27 cellular contexts compared by ENCODE assay signal in genomic region chr5:123720339-123720738, GRCh38.
DNase-seq lines count a peak whose midpoint lies in the region; ATAC-seq, FAIRE-seq and TF ChIP-seq lines count a peak whose summit lies in the region.
"Had no signal": no experiment of that assay in that cellular context is flagged by ENCODE, and none has a peak within 500 bp of the region (broad histone marks: within the 10 kb centered on the region; RNA-seq: fewer than 3 reads in every experiment).

No MANE protein-coding gene starts in this region.

- no peak for TF ChIP-seq RAD21 in K562 (CRISPR knock-in tag; conservative IDR thresholded peaks at IDR 0.05 in 1 of 2, IDR thresholded peaks at IDR 0.05 in 1 of 2)

- peaks cover 49% of the 10 kb centered on the region for H3K4me1 Mint-ChIP-seq in HFFc6 (ENCODE audit: low read depth)
- H3K4me1 Mint-ChIP-seq in activated T-cell treated with anti-CD3 and anti-CD28 coated beads, Interleukin-2, amount 50 U/mL, for 72 hours (ENCODE audit: low read depth) = no peaks in the 10 kb centered on the region
- no peaks in the 10 kb centered on the region for H3K4me1 Mint-ChIP-seq in activated CD8-positive, alpha-beta T cell treated with anti-CD3 and anti-CD28 coated beads for 36 hours (ENCODE audit: low read depth)
- H3K4me1 Mint-ChIP-seq: CD14-positive monocyte; CD4-positive, alpha-beta memory T cell; CD4-positive, CD25-positive, alpha-beta regulatory T cell; CD8-positive, alpha-beta memory T cell had no signal

- H3K4me2 ChIP-seq in PC-3 (ENCODE audit: low read length) (0 out of 2 replicates have a peak overlapping the region, but pooled peaks have one; percentile 23), K562 (ENCODE audit: insufficient read depth, low read length) (no peak overlapping the region)
- H3K4me2 ChIP-seq: BLaER1 had no signal

- H3K9me1 ChIP-seq in K562 (ENCODE audit: control insufficient read depth, insufficient read depth, low read length) = no peaks in the 10 kb centered on the region

- H2AFZ ChIP-seq in PC-3 (ENCODE audit: low read length) = no peak overlapping the region
- no peak overlapping the region for H2AFZ ChIP-seq in K562 (ENCODE audit: low read depth, low read length)

- no peak overlapping the region for H3K4me3 Mint-ChIP-seq in HFFc6
- H3K4me3 Mint-ChIP-seq in activated T-cell treated with anti-CD3 and anti-CD28 coated beads, Interleukin-2, amount 50 U/mL, for 72 hours = no peak overlapping the region
- H3K4me3 Mint-ChIP-seq in activated CD8-positive, alpha-beta T cell treated with anti-CD3 and anti-CD28 coated beads for 36 hours = no peak overlapping the region
- H3K4me3 Mint-ChIP-seq: CD14-positive monocyte; CD4-positive, alpha-beta memory T cell; CD4-positive, CD25-positive, alpha-beta regulatory T cell; CD8-positive, alpha-beta memory T cell had no signal

- H3K4me3 ChIP-seq in PC-3 (ENCODE audit: low read length) (no peak overlapping the region), K562 (no peak overlapping the region)
- H3K4me3 ChIP-seq: BLaER1, GM12878 had no signal

- peaks cover 4% of the 10 kb centered on the region; the same call in 1 of the 2 replicates for H3K9me3 Mint-ChIP-seq in HFFc6
- no peaks in the 10 kb centered on the region for H3K9me3 Mint-ChIP-seq in activated T-cell treated with anti-CD3 and anti-CD28 coated beads, Interleukin-2, amount 50 U/mL, for 72 hours
- peaks cover 4% of the 10 kb centered on the region for H3K9me3 Mint-ChIP-seq in activated CD8-positive, alpha-beta T cell treated with anti-CD3 and anti-CD28 coated beads for 36 hours

- DNase-seq in HFFc6 (no peak), PC-3 (no peak), K562 (ENCODE audit: extremely low read depth in 1 of 4, low spot score in 3 of 4) (no peak), activated T-cell treated with anti-CD3 and anti-CD28 coated beads for 4 hours (no peak)
- DNase-seq in activated T-cell treated with anti-CD3 and anti-CD28 coated beads, Interleukin-2, amount 50 U/mL, for 72 hours = no peak
- no peak for DNase-seq in stimulated activated naive CD4-positive, alpha-beta T cell (lab: John Stamatoyannopoulos, UW)
- DNase-seq in activated CD8-positive, alpha-beta T cell treated with anti-CD3 and anti-CD28 coated beads for 36 hours = no peak
- DNase-seq: 8988T; ACHN; BE2C; C1 segment of cervical spinal cord; CD4-positive, alpha-beta memory T cell; CD4-positive, CD25-positive, alpha-beta regulatory T cell; CD8-positive, alpha-beta memory T cell; COR-L47; DMS 273 treated with DMSO at 0.1 percent for 48 hours; DMS153; DMS53; DMS79; DND-41; GDM1 had no signal

- no peak for FAIRE-seq in K562 (lab: Jason Lieb, UNC)
- FAIRE-seq: A204.1, GM12878, GM12892, GM18507 had no signal

- POLR2A ChIA-PET in PC-3 (lab: Charles Lee; ENCODE audit: unreplicated experiment) = no interaction called here
- POLR2A ChIA-PET in K562 (lab: Yijun Ruan, JAX) = no interaction called here
- POLR2A ChIA-PET in activated CD8-positive, alpha-beta T cell treated with anti-CD3 and anti-CD28 coated beads for 36 hours (lab: Charles Lee) = no interaction called here

- TF ChIP-seq POLR2A in K562 (conservative IDR thresholded peaks at IDR 0.05) = no peak

- no peaks in the 10 kb centered on the region for H3K9me2 ChIP-seq in PC-3 (replicated peaks; ENCODE audit: low read length)

- CTCF ChIA-PET in PC-3 (lab: Charles Lee) = no interaction called here
- CTCF ChIA-PET in K562 (lab: Yijun Ruan, JAX; ENCODE audit: low intra/inter-chr PET ratio) = no interaction called here
- CTCF ChIA-PET in activated CD8-positive, alpha-beta T cell treated with anti-CD3 and anti-CD28 coated beads for 36 hours (lab: Charles Lee) = no interaction called here

- no peaks in the 10 kb centered on the region for H4K20me1 ChIP-seq in PC-3 (ENCODE audit: low read length)
- H4K20me1 ChIP-seq in K562 (replicated peaks; ENCODE audit: control insufficient read depth, insufficient read depth, low read length) = no peaks in the 10 kb centered on the region
- H4K20me1 ChIP-seq: BLaER1 had no signal

- H3K27ac Mint-ChIP-seq in HFFc6 = peak overlapping the region; percentile 24; the same call in 1 of the 2 replicates
- H3K27ac Mint-ChIP-seq in activated T-cell treated with anti-CD3 and anti-CD28 coated beads, Interleukin-2, amount 50 U/mL, for 72 hours = no peak overlapping the region
- no peak overlapping the region for H3K27ac Mint-ChIP-seq in activated CD8-positive, alpha-beta T cell treated with anti-CD3 and anti-CD28 coated beads for 36 hours
- H3K27ac Mint-ChIP-seq: CD14-positive monocyte; CD4-positive, alpha-beta memory T cell; CD4-positive, CD25-positive, alpha-beta regulatory T cell; CD8-positive, alpha-beta memory T cell had no signal

- no peaks in the 10 kb centered on the region for H3K27me3 ChIP-seq in PC-3 (ENCODE audit: low read length)
- no peaks in the 10 kb centered on the region for H3K27me3 ChIP-seq in K562 (ENCODE audit: control insufficient read depth in 2 of 2, insufficient read depth in 2 of 2, low read length in 2 of 2)
- H3K27me3 ChIP-seq: BE2C, BLaER1 had no signal

- no peaks in the 10 kb centered on the region for H3K9me3 ChIP-seq in PC-3 (ENCODE audit: low read length)
- no peaks in the 10 kb centered on the region for H3K9me3 ChIP-seq in K562 (replicated peaks; ENCODE audit: control insufficient read depth, insufficient read depth, low read depth, low read length)
- H3K9me3 ChIP-seq: BE2C, BLaER1 had no signal

- H3K4me1 ChIP-seq in PC-3 (ENCODE audit: insufficient read depth, low read length) (peaks cover 29% of the 10 kb centered on the region), K562 (replicated peaks in 1 of 2; ENCODE audit: control insufficient read depth in 2 of 2, insufficient read depth in 2 of 2, low read length in 2 of 2) (no peaks in the 10 kb centered on the region)
- H3K4me1 ChIP-seq: BE2C had no signal

- in situ Hi-C loops in K562 (cut with MboI) = no loop called here

- H3K9ac ChIP-seq in PC-3 (ENCODE audit: low read length) (no peak overlapping the region), K562 (ENCODE audit: insufficient read depth in 1 of 2, low read depth in 2 of 2, low read length in 2 of 2) (no peak overlapping the region)
- H3K9ac ChIP-seq: BLaER1 had no signal

- no peak for TF ChIP-seq EP300 in K562 (IDR thresholded peaks at IDR 0.05; ENCODE audit: low read length)

- H3K79me2 ChIP-seq in PC-3 (ENCODE audit: low read length) = no peaks in the 10 kb centered on the region
- no peaks in the 10 kb centered on the region for H3K79me2 ChIP-seq in K562 (ENCODE audit: control insufficient read depth, insufficient read depth, low read length)

- no peak for ATAC-seq in PC-3
- ATAC-seq in K562 = no peak
- ATAC-seq in activated T-cell treated with anti-CD3 and anti-CD28 coated beads, Interleukin-2, amount 50 U/mL, for 72 hours (replicated peaks in 1 of 2) = no peak
- ATAC-seq in activated CD8-positive, alpha-beta T cell treated with anti-CD3 and anti-CD28 coated beads for 36 hours = no peak
- ATAC-seq: GM12878 had no signal

- H3K27me3 Mint-ChIP-seq in HFFc6 (ENCODE audit: insufficient read depth) = no peaks in the 10 kb centered on the region
- no peaks in the 10 kb centered on the region for H3K27me3 Mint-ChIP-seq in activated T-cell treated with anti-CD3 and anti-CD28 coated beads, Interleukin-2, amount 50 U/mL, for 72 hours (ENCODE audit: low read depth)
- H3K27me3 Mint-ChIP-seq in activated CD8-positive, alpha-beta T cell treated with anti-CD3 and anti-CD28 coated beads for 36 hours = no peaks in the 10 kb centered on the region
- H3K27me3 Mint-ChIP-seq: CD4-positive, alpha-beta memory T cell; CD4-positive, CD25-positive, alpha-beta regulatory T cell; CD8-positive, alpha-beta memory T cell had no signal

- H3K27ac ChIP-seq in PC-3 (ENCODE audit: low read length) (peak overlapping the region; percentile 23), K562 (ENCODE audit: extremely low read depth, low read depth, low read length) (no peak overlapping the region)
- H3K27ac ChIP-seq: BLaER1 had no signal

- peaks cover 8% of the 10 kb centered on the region; the same call in 1 of the 2 replicates for H3K36me3 Mint-ChIP-seq in HFFc6 (ENCODE audit: low read depth)
- H3K36me3 Mint-ChIP-seq in activated T-cell treated with anti-CD3 and anti-CD28 coated beads, Interleukin-2, amount 50 U/mL, for 72 hours (ENCODE audit: insufficient read depth in 2 of 2) = no peaks in the 10 kb centered on the region
- no peaks in the 10 kb centered on the region for H3K36me3 Mint-ChIP-seq in activated CD8-positive, alpha-beta T cell treated with anti-CD3 and anti-CD28 coated beads for 36 hours (ENCODE audit: low read depth)
- H3K36me3 Mint-ChIP-seq: CD14-positive monocyte; CD4-positive, alpha-beta memory T cell; CD4-positive, CD25-positive, alpha-beta regulatory T cell; CD8-positive, alpha-beta memory T cell had no signal

- intact Hi-C loops in PC-3 (cut with micrococcal nuclease) (no loop called here), K562 (cut with micrococcal nuclease) (no loop called here)
- intact Hi-C loops in activated CD8-positive, alpha-beta T cell treated with anti-CD3 and anti-CD28 coated beads for 36 hours (cut with micrococcal nuclease) = no loop called here

- H3F3A ChIP-seq in PC-3 (ENCODE audit: low read length, unreplicated experiment) = no peaks in the 10 kb centered on the region

- no peaks in the 10 kb centered on the region for H3K36me3 ChIP-seq in PC-3 (ENCODE audit: low read depth, low read length)
- no peaks in the 10 kb centered on the region for H3K36me3 ChIP-seq in K562 (ENCODE audit: control insufficient read depth, insufficient read depth, low read length)
- H3K36me3 ChIP-seq: BE2C, BLaER1 had no signal

- BruUV-seq in PC-3 (replicated peaks; lab: Mats Ljungman, UMichigan) (no TSS peak), K562 (replicated peaks; lab: Mats Ljungman, UMichigan) (no TSS peak)

- no peak for TF ChIP-seq CTCF in HFFc6 (IDR thresholded peaks at IDR 0.05)
- TF ChIP-seq CTCF in PC-3 (conservative IDR thresholded peaks at IDR 0.05; ENCODE audit: low read depth, low read length) = no peak
- no peak for TF ChIP-seq CTCF in K562 (IDR thresholded peaks at IDR 0.05 in 2 of 3, conservative IDR thresholded peaks at IDR 0.05 in 1 of 3; ENCODE audit: insufficient read depth in 2 of 3, low read depth in 1 of 3, low read length in 3 of 3)
- TF ChIP-seq CTCF in activated CD8-positive, alpha-beta T cell treated with anti-CD3 and anti-CD28 coated beads for 36 hours (IDR thresholded peaks at IDR 0.05) = no peak

TF ChIP-seq in K562, 482 proteins besides CTCF, POLR2A, EP300 and RAD21:
- TF ChIP-seq ZFP30 (CRISPR knock-in tag; IDR thresholded peaks at IDR 0.05; ENCODE audit: borderline replicate concordance) (no peak), JUNB (CRISPR knock-in tag; conservative IDR thresholded peaks at IDR 0.05) (no peak), ZNF184 (CRISPR knock-in tag; IDR thresholded peaks at IDR 0.05) (peak; percentile 68; the same call in 1 of the 2 replicates), DIDO1 (tag; IDR thresholded peaks at IDR 0.05; ENCODE audit: low read depth) (no peak)
